In the genomic region with DNA sequence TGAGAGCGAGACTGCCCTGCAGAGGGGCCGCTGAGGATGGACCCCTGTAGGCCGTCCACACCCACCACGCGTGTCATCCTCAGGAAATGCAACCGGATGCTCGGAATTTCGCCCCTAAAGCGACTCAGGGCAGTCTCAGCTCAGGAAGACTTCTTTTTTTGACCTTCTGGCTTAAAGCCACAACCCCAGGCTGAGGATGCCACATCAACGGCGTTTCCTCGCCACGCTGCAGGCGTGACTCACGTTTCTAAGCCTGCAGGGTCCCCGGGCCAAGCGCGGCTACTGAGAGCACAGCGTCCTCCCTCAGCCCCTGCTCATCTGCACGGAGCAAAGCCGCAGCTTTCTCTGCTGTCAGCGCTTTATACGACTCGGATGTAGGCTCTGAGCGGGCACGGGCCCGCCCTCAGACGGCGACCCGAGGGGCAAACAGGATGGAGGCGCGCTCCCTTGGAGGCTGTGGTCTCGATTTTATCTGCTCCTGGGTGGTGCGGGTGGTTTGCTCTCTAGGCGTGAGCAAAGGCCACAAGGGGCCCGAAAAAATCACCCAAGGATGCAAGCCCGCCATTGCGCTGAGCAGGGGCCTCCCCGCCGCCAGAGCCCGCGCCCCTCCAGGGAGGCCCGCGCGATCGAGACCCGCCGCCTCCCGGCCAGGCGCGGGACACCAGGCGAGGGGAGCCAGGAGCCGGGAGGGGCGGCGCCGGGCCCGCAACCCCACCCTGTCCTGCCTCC, we compare ENCODE assay signal across 8 cellular contexts. TPM values are rescaled to one million over a fixed set of nuclear protein-coding genes. Genes with fewer than 3 reads are reported as not detected.
A peak's percentile ranks its signal among the peaks of the same experiment; 100 is the strongest.
DNase-seq lines count a peak whose midpoint lies in the region; TF ChIP-seq lines count a peak whose summit lies in the region.

No MANE protein-coding gene starts in this region.

- TF ChIP-seq POLR2A in breast epithelium (IDR thresholded peaks at IDR 0.05): no peak

- H3K9me3 ChIP-seq in breast epithelium: no peaks in the 10 kb centered on the region

- peaks cover 0 to 6% (median 4%) of the 10 kb centered on the region in 3 donors for H3K36me3 Mint-ChIP-seq in immature natural killer cell

- DNase-seq in GM04504 (ENCODE audit: low read depth) (peak; percentile 71), H4 (ENCODE audit: low spot score) (peak; percentile 74), Kasumi-1 (lab: John Stamatoyannopoulos, UW) (peak; percentile 33 to 55), breast epithelium (ENCODE audit: low spot score in 2 of 2) (peak; percentile 40 to 61), immature natural killer cell (peak; percentile 92 to 95 (median 93)), NCI-H1694 (lab: John Stamatoyannopoulos, UW) (no peak)
- DNase-seq in stimulated activated CD4-positive, alpha-beta T cell treated with anti-CD3 and anti-CD28 coated beads, Interleukin-15, amount 100 ng/mL, for 24 hours: peak; percentile 87

- intact Hi-C loops in breast epithelium (cut with DNase I; ENCODE audit: low total_unique reads): no loop called here

- H3K27me3 ChIP-seq in breast epithelium: no peaks in the 10 kb centered on the region

- peaks cover 49 to 55% of the 10 kb centered on the region in 2 donors for H3K4me1 Mint-ChIP-seq in immature natural killer cell

- H3K4me3 Mint-ChIP-seq in immature natural killer cell: peak overlapping the region; percentile 77 to 95 (median 86)

- H3K4me3 ChIP-seq in breast epithelium: peak overlapping the region; percentile 53 to 91 (median 85)

- TF ChIP-seq CTCF in VCaP (conservative IDR thresholded peaks at IDR 0.05) (0 out of 2 replicates have a peak, but pooled peaks have one; percentile 13), breast epithelium (IDR thresholded peaks at IDR 0.05) (peak in 2 of 3 donors; percentile 7 to 45)

- peaks cover 0 to 11% of the 10 kb centered on the region in 2 donors for H3K4me1 ChIP-seq in breast epithelium

- H3K27ac ChIP-seq in VCaP (peak overlapping the region; percentile 87), breast epithelium (peak overlapping the region; percentile 93 to 96)

- H3K27ac Mint-ChIP-seq in immature natural killer cell: peak overlapping the region; percentile 90 to 99 (median 97)

- peaks cover 16 to 25% (median 24%) of the 10 kb centered on the region in 3 donors for H3K27me3 Mint-ChIP-seq in immature natural killer cell (ENCODE audit: low read depth in 3 of 3)

- H3K9me3 Mint-ChIP-seq in immature natural killer cell: no peaks in the 10 kb centered on the region

- no peaks in the 10 kb centered on the region for H3K36me3 ChIP-seq in breast epithelium

RNA-seq across cellular contexts. Expression of a gene that starts 0.7 kb away (rescaled TPM):
- 183 and 213 TPM in 2 replicates for total RNA-seq in H4 (2014; rRNA removed; shearing (Covaris generic))
- 10 to 100 TPM; 37.0 to 89.6 (median 66.0) TPM for total RNA-seq in breast epithelium
- polyA plus RNA-seq in immature natural killer cell: 10 to 100 TPM; 63.9 to 90.8 (median 66.6) TPM
